Comparison of ENCODE assay signal across 23 cellular contexts in genomic region chr13:47372742-47373141, GRCh38.
"Had no signal": no experiment of that assay in that cellular context is flagged by ENCODE, and none has a peak within 500 bp of the region (broad histone marks: within the 10 kb centered on the region; RNA-seq: fewer than 3 reads in every experiment).

No MANE protein-coding gene starts in this region.

- H3K27me3 ChIP-seq: body of pancreas, colonic mucosa, foreskin keratinocyte, heart right ventricle, right atrium auricular region, stomach, thyroid gland, upper lobe of left lung, vagina had no signal

- H3K27ac Mint-ChIP-seq: activated CD4-positive, alpha-beta T cell treated with anti-CD3 and anti-CD28 coated beads for 36 hours; activated naive CD4-positive, alpha-beta T cell treated with anti-CD3 and anti-CD28 coated beads, Interleukin-2, amount 50 U/mL, for 72 hours; natural killer cell treated with Interleukin-12 subunit alpha and Interleukin-12 subunit beta and Interleukin-15 and Interleukin-18, amount 100 ng/mL, for 72 hours; stimulated activated naive B cell treated with anti-CD40 and anti-IgM and Interleukin-4, amounts not matched to agents 10 μg/mL and 1 μg/mL and 100 μg/mL, for 72 hours; T-cell had no signal

- H3K27me3 Mint-ChIP-seq: activated CD4-positive, alpha-beta T cell treated with anti-CD3 and anti-CD28 coated beads for 36 hours; natural killer cell treated with Interleukin-12 subunit alpha and Interleukin-12 subunit beta and Interleukin-15 and Interleukin-18, amount 100 ng/mL, for 72 hours; T-cell had no signal

- H3K4me2 ChIP-seq: smooth muscle cell had no signal

- H3K9me3 ChIP-seq: body of pancreas, thyroid gland, vagina had no signal

- DNase-seq: activated CD4-positive, alpha-beta T cell treated with anti-CD3 and anti-CD28 coated beads for 36 hours; activated CD4-positive, CD25-positive, alpha-beta regulatory T cell; activated CD8-positive, alpha-beta memory T cell treated with anti-CD3 and anti-CD28 coated beads for 24 hours; body of pancreas; colonic mucosa; effector CD8-positive, alpha-beta T cell; foreskin keratinocyte; heart right ventricle; islet precursor cell; left ventricle myocardium superior; mucosa of descending colon; stimulated activated CD4-positive, alpha-beta T cell treated with anti-CD3 and anti-CD28 coated beads, Interleukin-15, amount 100 ng/mL, for 24 hours; stimulated activated CD4-positive, alpha-beta T cell treated with anti-CD3 and anti-CD28 coated beads, Interleukin-2, amount 100 ng/mL, for 24 hours; stimulated activated naive B cell treated with anti-CD40 and anti-IgM and Interleukin-4, amounts not matched to agents 10 μg/mL and 1 μg/mL and 100 μg/mL, for 72 hours; stomach; T-cell; thyroid gland; upper lobe of left lung had no signal

- H3K4me1 ChIP-seq: body of pancreas, colonic mucosa, foreskin keratinocyte, heart right ventricle, right atrium auricular region, stomach, thyroid gland, upper lobe of left lung, vagina had no signal

- ATAC-seq: activated CD4-positive, alpha-beta T cell treated with anti-CD3 and anti-CD28 coated beads for 36 hours; activated naive CD4-positive, alpha-beta T cell treated with anti-CD3 and anti-CD28 coated beads, Interleukin-2, amount 50 U/mL, for 72 hours; body of pancreas; foreskin keratinocyte; heart right ventricle; left ventricle myocardium superior; mucosa of descending colon; natural killer cell treated with Interleukin-12 subunit alpha and Interleukin-12 subunit beta and Interleukin-15 and Interleukin-18, amount 100 ng/mL, for 72 hours; stimulated activated naive B cell treated with anti-CD40 and anti-IgM and Interleukin-4, amounts not matched to agents 10 μg/mL and 1 μg/mL and 100 μg/mL, for 72 hours; T-cell had no signal

- H3K4me3 Mint-ChIP-seq: activated CD4-positive, alpha-beta T cell treated with anti-CD3 and anti-CD28 coated beads for 36 hours; natural killer cell treated with Interleukin-12 subunit alpha and Interleukin-12 subunit beta and Interleukin-15 and Interleukin-18, amount 100 ng/mL, for 72 hours; stimulated activated naive B cell treated with anti-CD40 and anti-IgM and Interleukin-4, amounts not matched to agents 10 μg/mL and 1 μg/mL and 100 μg/mL, for 72 hours; T-cell had no signal

- H3K27ac ChIP-seq: body of pancreas, colonic mucosa, foreskin keratinocyte, heart right ventricle, right atrium auricular region, stomach, thyroid gland, upper lobe of left lung, vagina had no signal

- H3K36me3 Mint-ChIP-seq: T-cell had no signal

- H3K4me3 ChIP-seq: body of pancreas, colonic mucosa, heart right ventricle, mucosa of descending colon, right atrium auricular region, smooth muscle cell, stomach, thyroid gland, upper lobe of left lung, vagina had no signal

- H3K36me3 ChIP-seq: colonic mucosa, heart right ventricle, right atrium auricular region, stomach, thyroid gland, upper lobe of left lung, vagina had no signal

- H3K4me1 Mint-ChIP-seq: activated CD4-positive, alpha-beta T cell treated with anti-CD3 and anti-CD28 coated beads for 36 hours; stimulated activated naive B cell treated with anti-CD40 and anti-IgM and Interleukin-4, amounts not matched to agents 10 μg/mL and 1 μg/mL and 100 μg/mL, for 72 hours; T-cell had no signal
